Comparison of ENCODE assay signal across 19 cellular contexts in genomic region chr11:48014917-48015316, GRCh38. TPM values are rescaled to one million over a fixed set of nuclear protein-coding genes. Genes with fewer than 3 reads are reported as not detected.
DNase-seq lines count a peak whose midpoint lies in the region; ATAC-seq and TF ChIP-seq lines count a peak whose summit lies in the region.
"Had no signal": no experiment of that assay in that cellular context is flagged by ENCODE, and none has a peak within 500 bp of the region (broad histone marks: within the 10 kb centered on the region; RNA-seq: fewer than 3 reads in every experiment).

No MANE protein-coding gene starts in this region.

- CTCF ChIA-PET in activated CD4-positive, alpha-beta T cell treated with anti-CD3 and anti-CD28 coated beads for 36 hours (lab: Charles Lee) = interaction anchor here (3.0 kb wide), 1 partner anchor 80 kb away, joined by 9 read pairs; no protein-coding TSS in a partner anchor
- CTCF ChIA-PET in CD4-positive, alpha-beta T cell (lab: Charles Lee) = interaction anchor here (1.1 kb wide), 1 partner anchor 13 kb away, joined by 8 read pairs; no protein-coding TSS in a partner anchor

- peak overlapping the region; percentile 34 for H3K27ac Mint-ChIP-seq in activated CD4-positive, alpha-beta T cell treated with anti-CD3 and anti-CD28 coated beads for 36 hours
- peak overlapping the region; percentile 77 for H3K27ac Mint-ChIP-seq in CD4-positive, alpha-beta T cell
- H3K27ac Mint-ChIP-seq in T-helper 17 cell (peak overlapping the region; percentile 99), immature natural killer cell (peak overlapping the region; percentile 99 to 100 (median 99))

- intact Hi-C loops in activated CD4-positive, alpha-beta T cell treated with anti-CD3 and anti-CD28 coated beads for 36 hours (cut with DNase I, micrococcal nuclease) = no loop called here
- intact Hi-C loops in CD4-positive, alpha-beta T cell (cut with DNase I, micrococcal nuclease) = loop anchor here (5.0 kb wide), 2 partner anchors 33 to 42 kb away; partner anchors contain the start of gene PTPRJ (in 2 of the 2)

- no peak for ATAC-seq in activated CD4-positive, alpha-beta T cell treated with anti-CD3 and anti-CD28 coated beads for 36 hours
- no peak for ATAC-seq in CD4-positive, alpha-beta T cell (ENCODE audit: poor library complexity)
- ATAC-seq in T-helper 17 cell (no peak), GM21717 (IDR thresholded peaks at IDR 0.05; ENCODE audit: unreplicated experiment) (no peak)

- peaks cover 89% of the 10 kb centered on the region for H3K4me1 Mint-ChIP-seq in activated CD4-positive, alpha-beta T cell treated with anti-CD3 and anti-CD28 coated beads for 36 hours
- H3K4me1 Mint-ChIP-seq in CD4-positive, alpha-beta T cell (ENCODE audit: low read depth) = peaks cover 85% of the 10 kb centered on the region
- H3K4me1 Mint-ChIP-seq in T-helper 17 cell = peaks cover 61% of the 10 kb centered on the region
- H3K4me1 Mint-ChIP-seq in immature natural killer cell = peaks cover 90 to 95% of the 10 kb centered on the region in 2 donors

- no peaks in the 10 kb centered on the region for H3K9me3 Mint-ChIP-seq in activated CD4-positive, alpha-beta T cell treated with anti-CD3 and anti-CD28 coated beads for 36 hours (ENCODE audit: low read depth)
- no peaks in the 10 kb centered on the region for H3K9me3 Mint-ChIP-seq in CD4-positive, alpha-beta T cell
- no peaks in the 10 kb centered on the region for H3K9me3 Mint-ChIP-seq in immature natural killer cell
- H3K9me3 Mint-ChIP-seq: naive B cell had no signal

- no peak for DNase-seq in activated CD4-positive, alpha-beta T cell treated with anti-CD3 and anti-CD28 coated beads for 36 hours
- DNase-seq in activated CD4-positive, alpha-beta T cell treated with anti-CD3 and anti-CD28 coated beads for 4 hours = no peak
- no peak for DNase-seq in CD4-positive, alpha-beta T cell
- no peak for DNase-seq in T-helper 17 cell
- no peak for DNase-seq in immature natural killer cell
- DNase-seq in ACHN = no peak
- no peak for DNase-seq in NCI-H1417 treated with DMSO at 0.1 percent for 48 hours (lab: John Stamatoyannopoulos, UW)
- DNase-seq: DMS53, esophagus squamous epithelium, kidney glomerular epithelial cell, mammary epithelial cell, naive B cell, NCI-H1092, NCI-H2081, Peyer's patch, sigmoid colon, SJCRH30 had no signal

- no peak overlapping the region for H3K27ac ChIP-seq in CD4-positive, alpha-beta T cell (ENCODE audit: low read depth, low read length)
- H3K27ac ChIP-seq: C4-2B, esophagus squamous epithelium, sigmoid colon, SJCRH30 had no signal

- H3K4me3 Mint-ChIP-seq in activated CD4-positive, alpha-beta T cell treated with anti-CD3 and anti-CD28 coated beads for 36 hours = no peak overlapping the region
- H3K4me3 Mint-ChIP-seq in CD4-positive, alpha-beta T cell = no peak overlapping the region
- H3K4me3 Mint-ChIP-seq in T-helper 17 cell = no peak overlapping the region
- peak overlapping the region; percentile 10 to 57 (median 42) for H3K4me3 Mint-ChIP-seq in immature natural killer cell

- POLR2A ChIA-PET in activated CD4-positive, alpha-beta T cell treated with anti-CD3 and anti-CD28 coated beads for 36 hours (lab: Charles Lee) = no interaction called here
- POLR2A ChIA-PET in CD4-positive, alpha-beta T cell (lab: Charles Lee) = interaction anchor here (1.2 to 3.4 kb wide), 3 partner anchors 9 to 41 kb away, joined by 4 to 26 read pairs (median 10); no protein-coding TSS in a partner anchor

- in situ Hi-C loops in ACHN (cut with HindIII; ENCODE audit: low pct_ligation_motif_present, low pct_unique_long_range_greater_than_20kb, low sequenced_read_pairs) = no loop called here

- H3K27me3 ChIP-seq in CD4-positive, alpha-beta T cell (ENCODE audit: control insufficient read depth, insufficient read depth, low read length) = no peaks in the 10 kb centered on the region
- H3K27me3 ChIP-seq: esophagus squamous epithelium, Peyer's patch, sigmoid colon, SJCRH30 had no signal

- H3K36me3 Mint-ChIP-seq in activated CD4-positive, alpha-beta T cell treated with anti-CD3 and anti-CD28 coated beads for 36 hours (ENCODE audit: low read depth) = peaks cover 7% of the 10 kb centered on the region
- peaks cover under 1% of the 10 kb centered on the region for H3K36me3 Mint-ChIP-seq in CD4-positive, alpha-beta T cell (ENCODE audit: low read depth)
- H3K36me3 Mint-ChIP-seq in T-helper 17 cell (ENCODE audit: low read depth) = no peaks in the 10 kb centered on the region
- H3K36me3 Mint-ChIP-seq in immature natural killer cell = no peaks in the 10 kb centered on the region
- H3K36me3 Mint-ChIP-seq: naive B cell had no signal

- TF ChIP-seq CTCF in CD4-positive, alpha-beta T cell (IDR thresholded peaks at IDR 0.05) = no peak

- H3K9me3 ChIP-seq in CD4-positive, alpha-beta T cell (ENCODE audit: control insufficient read depth, low read length) = no peaks in the 10 kb centered on the region
- H3K9me3 ChIP-seq in T-helper 17 cell (ENCODE audit: control insufficient read depth, low read length, poor library complexity, severe bottlenecking) = no peaks in the 10 kb centered on the region
- H3K9me3 ChIP-seq: esophagus squamous epithelium, Peyer's patch, sigmoid colon, SJCRH30 had no signal

- H3K27me3 Mint-ChIP-seq in activated CD4-positive, alpha-beta T cell treated with anti-CD3 and anti-CD28 coated beads for 36 hours = no peaks in the 10 kb centered on the region
- H3K27me3 Mint-ChIP-seq in CD4-positive, alpha-beta T cell = no peaks in the 10 kb centered on the region
- H3K27me3 Mint-ChIP-seq in T-helper 17 cell = no peaks in the 10 kb centered on the region
- peaks cover 3 to 28% (median 17%) of the 10 kb centered on the region in 3 donors for H3K27me3 Mint-ChIP-seq in immature natural killer cell (ENCODE audit: low read depth in 3 of 3)
- H3K27me3 Mint-ChIP-seq: naive B cell had no signal

RNA-seq across cellular contexts. Expression of gene PTPRJ, which starts 34.6 kb away (rescaled TPM):
- total RNA-seq in activated CD4-positive, alpha-beta T cell treated with anti-CD3 and anti-CD28 coated beads for 36 hours = 10 to 100 TPM; 20.8 to 21.3 TPM
- total RNA-seq in CD4-positive, alpha-beta T cell = 10 to 100 TPM; 26.6 to 28.9 TPM
- total RNA-seq in T-helper 17 cell = 10 to 100 TPM; 33.2 to 83.9 TPM
- 10 to 100 TPM; 10.0 to 19.0 (median 18.0) TPM for polyA plus RNA-seq in immature natural killer cell

Comparison
In these comparisons a context has a peak if more than half of its experiments do, and no peak if none do; other contexts are left out.
1. H3K27ac Mint-ChIP-seq: peak in every context shown above with its lines; median percentile 99 in T-helper 17 cell; 99 in immature natural killer cell; 77 in CD4-positive, alpha-beta T cell; 34 in activated CD4-positive, alpha-beta T cell treated with anti-CD3 and anti-CD28 coated beads for 36 hours.
2. H3K4me3 Mint-ChIP-seq: peak in immature natural killer cell (5 of 5); none in activated CD4-positive, alpha-beta T cell treated with anti-CD3 and anti-CD28 coated beads for 36 hours (single experiment), CD4-positive, alpha-beta T cell (single experiment) and T-helper 17 cell (single experiment).
3. intact Hi-C loops: an anchor here in CD4-positive, alpha-beta T cell (5.0 kb wide); none called in activated CD4-positive, alpha-beta T cell treated with anti-CD3 and anti-CD28 coated beads for 36 hours.